In the genomic region with DNA sequence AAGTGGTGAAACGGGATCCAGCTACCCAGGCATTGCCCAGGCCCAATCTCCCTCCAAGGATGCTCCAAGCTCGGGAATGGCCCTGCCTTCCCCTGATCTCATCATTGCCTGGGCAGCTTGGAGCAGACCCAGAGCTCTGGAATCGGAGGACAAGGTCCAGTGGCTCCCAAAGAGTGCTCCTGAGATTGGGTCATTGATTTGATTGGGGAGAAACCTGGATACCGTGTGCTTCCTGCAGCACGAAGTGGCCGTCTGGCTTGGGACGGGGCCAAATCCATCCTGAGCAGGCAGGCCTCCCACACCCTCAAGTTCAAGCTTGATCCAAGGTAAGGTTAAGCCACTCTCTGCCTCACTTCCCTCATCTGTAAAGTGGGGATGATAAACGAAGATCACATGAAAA, we compare ENCODE assay signal across 14 cellular contexts.
DNase-seq lines count a peak whose midpoint lies in the region; ATAC-seq and TF ChIP-seq lines count a peak whose summit lies in the region.
"Had no signal": no experiment of that assay in that cellular context is flagged by ENCODE, and none has a peak within 500 bp of the region (broad histone marks: within the 10 kb centered on the region; RNA-seq: fewer than 3 reads in every experiment).

No MANE protein-coding gene starts in this region.

- no peaks in the 10 kb centered on the region for H3K9me3 ChIP-seq in BLaER1
- H3K9me3 ChIP-seq in BLaER1 treated with 17β-estradiol and CSF1 and Interleukin-3, amounts not matched to agents 10 nM and 100 nM (replicated peaks in 1 of 11) = no peaks in the 10 kb centered on the region
- H3K9me3 ChIP-seq in thyroid gland = no peaks in the 10 kb centered on the region
- no peaks in the 10 kb centered on the region for H3K9me3 ChIP-seq in lower lobe of right lung
- H3K9me3 ChIP-seq: BE2C, HAP-1 had no signal

- H3K9ac ChIP-seq in BLaER1 = no peak overlapping the region
- H3K9ac ChIP-seq in BLaER1 treated with 17β-estradiol and CSF1 and Interleukin-3, amounts not matched to agents 10 nM and 100 nM = peak overlapping the region in 1 of 11 experiments; percentile 52; a peak in 1 of 22 replicates

- ATAC-seq in left lobe of liver (peak; percentile 14), GM21723 (IDR thresholded peaks at IDR 0.05; ENCODE audit: unreplicated experiment) (no peak), lower lobe of right lung (no peak)

- H3K27ac ChIP-seq in BLaER1 = peak overlapping the region; percentile 68; the same call in 1 of the 2 replicates
- peak overlapping the region in 5 of 11 experiments; percentile 23 to 68 (median 47); a peak in 5 of 22 replicates for H3K27ac ChIP-seq in BLaER1 treated with 17β-estradiol and CSF1 and Interleukin-3, amounts not matched to agents 10 nM and 100 nM
- no peak overlapping the region for H3K27ac ChIP-seq in thyroid gland
- H3K27ac ChIP-seq in lower lobe of right lung = no peak overlapping the region

- no peak for TF ChIP-seq POLR2A in thyroid gland (IDR thresholded peaks at IDR 0.05)

- no peaks in the 10 kb centered on the region for H3K36me3 ChIP-seq in BLaER1
- no peaks in the 10 kb centered on the region for H3K36me3 ChIP-seq in BLaER1 treated with 17β-estradiol and CSF1 and Interleukin-3, amounts not matched to agents 10 nM and 100 nM
- H3K36me3 ChIP-seq in thyroid gland = no peaks in the 10 kb centered on the region
- no peaks in the 10 kb centered on the region for H3K36me3 ChIP-seq in lower lobe of right lung
- H3K36me3 ChIP-seq: BE2C, HAP-1 had no signal

- TF ChIP-seq CTCF in thyroid gland (IDR thresholded peaks at IDR 0.05) (no peak), lower lobe of right lung (IDR thresholded peaks at IDR 0.05) (no peak)

- H3K4me3 ChIP-seq in BLaER1 = no peak overlapping the region
- H3K4me3 ChIP-seq in BLaER1 treated with 17β-estradiol and CSF1 and Interleukin-3, amounts not matched to agents 10 nM and 100 nM = no peak overlapping the region
- no peak overlapping the region for H3K4me3 ChIP-seq in thyroid gland (replicated peaks in 1 of 3)
- no peak overlapping the region for H3K4me3 ChIP-seq in lower lobe of right lung
- H3K4me3 ChIP-seq: HAP-1 had no signal

- no peaks in the 10 kb centered on the region for H4K20me1 ChIP-seq in BLaER1
- H4K20me1 ChIP-seq in BLaER1 treated with 17β-estradiol and CSF1 and Interleukin-3, amounts not matched to agents 10 nM and 100 nM = no peaks in the 10 kb centered on the region

- 29 to 59% methylated on average over 6 to 7 of the region's 8 CpGs for WGBS in thyroid gland, 2 donors

- DNase-seq in left lobe of liver (ENCODE audit: low spot score) = no peak
- DNase-seq in thyroid gland = peak; percentile 64 to 65
- no peak for DNase-seq in lower lobe of right lung
- DNase-seq in GDM1 (lab: John Stamatoyannopoulos, UW) = no peak
- DNase-seq: ACHN; BE2C; Calu3; CD4-positive, alpha-beta memory T cell; GOT3; KG1 had no signal

- peak overlapping the region; percentile 69 for H3K4me2 ChIP-seq in BLaER1
- peak overlapping the region; percentile 53 to 79 (median 72); a peak in 21 of 22 replicates for H3K4me2 ChIP-seq in BLaER1 treated with 17β-estradiol and CSF1 and Interleukin-3, amounts not matched to agents 10 nM and 100 nM

- H3K4me1 ChIP-seq in BLaER1 (peaks cover 76% of the 10 kb centered on the region), thyroid gland (no peaks in the 10 kb centered on the region), lower lobe of right lung (no peaks in the 10 kb centered on the region)
- peaks cover 56 to 79% (median 69%) of the 10 kb centered on the region in 10 experiments for H3K4me1 ChIP-seq in BLaER1 treated with 17β-estradiol and CSF1 and Interleukin-3, amounts not matched to agents 10 nM and 100 nM
- H3K4me1 ChIP-seq: BE2C, HAP-1 had no signal

- intact Hi-C loops in thyroid gland (cut with DNase I) = no loop called here
- intact Hi-C loops in lower lobe of right lung (cut with DNase I) = no loop called here

- H3K27me3 ChIP-seq in BLaER1 (no peaks in the 10 kb centered on the region), thyroid gland (no peaks in the 10 kb centered on the region), lower lobe of right lung (ENCODE audit: low read depth) (no peaks in the 10 kb centered on the region)
- no peaks in the 10 kb centered on the region for H3K27me3 ChIP-seq in BLaER1 treated with 17β-estradiol and CSF1 and Interleukin-3, amounts not matched to agents 10 nM and 100 nM
- H3K27me3 ChIP-seq: BE2C had no signal

Comparison
In these comparisons a context has a peak if more than half of its experiments do, and no peak if none do; other contexts are left out.
1. DNase-seq: peak in thyroid gland (2 of 2); none in left lobe of liver (single experiment), lower lobe of right lung (single experiment) and GDM1 (single experiment).